Comparison of ENCODE assay signal across 29 cellular contexts in genomic region chr2:219291910-219292490, GRCh38. TPM values are rescaled to one million over a fixed set of nuclear protein-coding genes. Genes with fewer than 3 reads are reported as not detected.
"Had no signal": no experiment of that assay in that cellular context is flagged by ENCODE, and none has a peak within 500 bp of the region (broad histone marks: within the 10 kb centered on the region; RNA-seq: fewer than 3 reads in every experiment).

No MANE protein-coding gene starts in this region.

- DNase-seq: activated CD4-positive, alpha-beta T cell treated with anti-CD3 and anti-CD28 coated beads for 36 hours; activated CD4-positive, CD25-positive, alpha-beta regulatory T cell; anterior cingulate cortex; effector memory CD4-positive, alpha-beta T cell; glutamatergic neuron; left cardiac atrium; mammary epithelial cell; naive B cell; nephron progenitor cell; right lobe of liver; small intestine; stimulated activated CD4-positive, alpha-beta T cell treated with anti-CD3 and anti-CD28 coated beads, Interleukin-1b, Interleukin-23, amount 100 ng/mL, for 48 hours; stimulated activated naive B cell treated with anti-CD40 and anti-IgM and Interleukin-4, amounts not matched to agents 10 μg/mL and 1 μg/mL and 100 μg/mL, for 72 hours; stomach; T-helper 1 cell had no signal

- H3K27ac Mint-ChIP-seq: activated CD4-positive, alpha-beta T cell treated with anti-CD3 and anti-CD28 coated beads for 36 hours; activated naive CD8-positive, alpha-beta T cell; mesothelial cell of epicardium; nephron progenitor cell; progenitor cell of endocrine pancreas; stimulated activated naive B cell treated with anti-CD40 and anti-IgM and Interleukin-4, amounts not matched to agents 10 μg/mL and 1 μg/mL and 100 μg/mL, for 72 hours; T-helper 2 cell treated with Interferon-gamma antibody and Interleukin-4, amounts not matched to agents 5 μg/mL and 100 μg/mL, for 36 hours had no signal

- H3K4me3 Mint-ChIP-seq: activated CD4-positive, alpha-beta T cell treated with anti-CD3 and anti-CD28 coated beads for 36 hours; activated naive CD8-positive, alpha-beta T cell; central memory CD8-positive, alpha-beta T cell; mesothelial cell of epicardium; nephron progenitor cell; stimulated activated naive B cell treated with anti-CD40 and anti-IgM and Interleukin-4, amounts not matched to agents 10 μg/mL and 1 μg/mL and 100 μg/mL, for 72 hours; T-helper 2 cell treated with Interferon-gamma antibody and Interleukin-4, amounts not matched to agents 5 μg/mL and 100 μg/mL, for 36 hours had no signal

- H3K36me3 Mint-ChIP-seq: activated naive CD8-positive, alpha-beta T cell; mesothelial cell of epicardium; naive B cell; stimulated activated naive B cell treated with anti-CD40 and anti-IgM and Interleukin-4, amounts not matched to agents 10 μg/mL and 1 μg/mL and 100 μg/mL, for 72 hours had no signal

- H3K9me3 Mint-ChIP-seq: central memory CD8-positive, alpha-beta T cell; mesothelial cell of epicardium; naive B cell; nephron progenitor cell; stimulated activated naive B cell treated with anti-CD40 and anti-IgM and Interleukin-4, amounts not matched to agents 10 μg/mL and 1 μg/mL and 100 μg/mL, for 72 hours; T-helper 2 cell treated with Interferon-gamma antibody and Interleukin-4, amounts not matched to agents 5 μg/mL and 100 μg/mL, for 36 hours had no signal

- H3K27me3 Mint-ChIP-seq: activated CD4-positive, alpha-beta T cell treated with anti-CD3 and anti-CD28 coated beads for 36 hours; activated naive CD8-positive, alpha-beta T cell; central memory CD8-positive, alpha-beta T cell; naive B cell; stimulated activated naive B cell treated with anti-CD40 and anti-IgM and Interleukin-4, amounts not matched to agents 10 μg/mL and 1 μg/mL and 100 μg/mL, for 72 hours had no signal

RNA-seq across cellular contexts. Expression of gene PTPRN, which starts 17.2 kb away (rescaled TPM):
- total RNA-seq: dermis microvascular lymphatic vessel endothelial cell, gastrocnemius medialis, left cardiac atrium, mammary epithelial cell, suprapubic skin had no signal

RNA-seq across cellular contexts. Expression of gene TUBA4B, which starts 39.0 kb away (rescaled TPM):
- total RNA-seq: activated CD4-positive, alpha-beta T cell treated with anti-CD3 and anti-CD28 coated beads for 36 hours; bronchial epithelial cell; dermis microvascular lymphatic vessel endothelial cell; gastrocnemius medialis; left cardiac atrium; mammary epithelial cell; mesothelial cell of epicardium; osteocyte; progenitor cell of endocrine pancreas; stomach; suprapubic skin; urinary bladder had no signal

RNA-seq across cellular contexts. Expression of gene RESP18, which starts 40.5 kb away (rescaled TPM):
- total RNA-seq: activated CD4-positive, alpha-beta T cell treated with anti-CD3 and anti-CD28 coated beads for 36 hours; bronchial epithelial cell; dermis microvascular lymphatic vessel endothelial cell; epithelial cell of proximal tubule; gastrocnemius medialis; left cardiac atrium; liver; mammary epithelial cell; mesothelial cell of epicardium; osteocyte; progenitor cell of endocrine pancreas; renal cortical epithelial cell; right lobe of liver; stomach; suprapubic skin; urinary bladder had no signal
